ENCODE assay signal across 8 cellular contexts in the genomic region with DNA sequence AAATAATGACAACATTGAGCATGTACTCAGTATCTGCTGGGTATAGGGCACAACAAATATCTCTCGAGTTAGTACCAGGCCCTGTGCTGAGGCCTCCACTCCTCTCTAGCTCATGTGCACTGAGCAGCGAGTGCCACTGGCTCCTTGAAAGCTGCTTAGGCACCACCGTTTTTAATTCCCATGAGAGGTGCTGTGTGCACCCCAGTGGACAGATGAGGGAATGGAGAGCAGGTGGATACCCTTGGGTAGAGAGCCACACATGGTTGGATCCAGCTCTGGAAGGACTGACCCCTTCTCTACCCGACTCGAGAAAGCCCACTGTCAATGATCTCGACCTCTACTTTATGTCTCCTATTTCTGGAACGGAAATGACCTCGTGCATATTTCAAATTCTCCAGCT. TPM values are rescaled to one million over a fixed set of nuclear protein-coding genes. Genes with fewer than 3 reads are reported as not detected.
A peak's percentile ranks its signal among the peaks of the same experiment; 100 is the strongest.
DNase-seq lines count a peak whose midpoint lies in the region; ATAC-seq and TF ChIP-seq lines count a peak whose summit lies in the region.
"Not testable (repeated sequence)": the region's sequence is repeated elsewhere in the genome, so short reads cannot be mapped to it uniquely, and the experiment has no call there.

No MANE protein-coding gene starts in this region.

- CTCF ChIA-PET in Calu3 (lab: Charles Lee); activated CD4-positive, alpha-beta T cell treated with anti-CD3 and anti-CD28 coated beads for 36 hours (lab: Charles Lee): not testable (repeated sequence)

- peak; percentile 44 for DNase-seq in Calu3
- peak; percentile 31 for DNase-seq in HFFc6
- peak; percentile 55 for DNase-seq in NCI-H82 (lab: John Stamatoyannopoulos, UW)
- DNase-seq in activated CD4-positive, alpha-beta T cell treated with anti-CD3 and anti-CD28 coated beads for 36 hours: peak; percentile 22
- DNase-seq in astrocyte of the hippocampus (ENCODE audit: low read depth, low spot score): peak; percentile 6
- peak; percentile 6 for DNase-seq in Right ventricle myocardium superior
- peak in 2 of 3 donors; percentile 37 to 38 for DNase-seq in mucosa of descending colon
- DNase-seq in testis: peak; percentile 20

- H3K27me3 Mint-ChIP-seq in Calu3 (ENCODE audit: unreplicated experiment); HFFc6 (ENCODE audit: insufficient read depth); activated CD4-positive, alpha-beta T cell treated with anti-CD3 and anti-CD28 coated beads for 36 hours: not testable (repeated sequence)

- not testable (repeated sequence) for H3K9me3 Mint-ChIP-seq in Calu3 (ENCODE audit: low read depth, unreplicated experiment); HFFc6; activated CD4-positive, alpha-beta T cell treated with anti-CD3 and anti-CD28 coated beads for 36 hours (ENCODE audit: low read depth)

- not testable (repeated sequence) for H3K27ac ChIP-seq in testis

- H3K4me3 ChIP-seq in mucosa of descending colon, testis: not testable (repeated sequence)

- not testable (repeated sequence) for TF ChIP-seq CTCF in Calu3 (IDR thresholded peaks at IDR 0.05; ENCODE audit: unreplicated experiment); mucosa of descending colon (IDR thresholded peaks at IDR 0.05); testis (IDR thresholded peaks at IDR 0.05)
- TF ChIP-seq CTCF in HFFc6 (IDR thresholded peaks at IDR 0.05): peak; percentile 30

- WGBS in testis, 2 donors: no CpG with 5 or more reads among the region's 8 CpGs

- not testable (repeated sequence) for H3K9me3 ChIP-seq in mucosa of descending colon, testis

- not testable (repeated sequence) for H3K4me3 Mint-ChIP-seq in Calu3 (ENCODE audit: low read depth, unreplicated experiment); HFFc6; activated CD4-positive, alpha-beta T cell treated with anti-CD3 and anti-CD28 coated beads for 36 hours

- not testable (repeated sequence) for H3K27ac Mint-ChIP-seq in Calu3 (ENCODE audit: unreplicated experiment); HFFc6; activated CD4-positive, alpha-beta T cell treated with anti-CD3 and anti-CD28 coated beads for 36 hours

- TF ChIP-seq POLR2A in testis (IDR thresholded peaks at IDR 0.05): not testable (repeated sequence)

- not testable (repeated sequence) for BruUV-seq in Calu3 (replicated peaks; lab: Mats Ljungman, UMichigan)

- H3K4me1 Mint-ChIP-seq in Calu3 (ENCODE audit: low read depth, unreplicated experiment); HFFc6 (ENCODE audit: low read depth); activated CD4-positive, alpha-beta T cell treated with anti-CD3 and anti-CD28 coated beads for 36 hours: not testable (repeated sequence)

- H3K36me3 Mint-ChIP-seq in Calu3 (ENCODE audit: insufficient read depth, unreplicated experiment); HFFc6 (ENCODE audit: low read depth); activated CD4-positive, alpha-beta T cell treated with anti-CD3 and anti-CD28 coated beads for 36 hours (ENCODE audit: low read depth): not testable (repeated sequence)

- POLR2A ChIA-PET in activated CD4-positive, alpha-beta T cell treated with anti-CD3 and anti-CD28 coated beads for 36 hours (lab: Charles Lee): not testable (repeated sequence)

- H3K27me3 ChIP-seq in testis: not testable (repeated sequence)

- intact Hi-C loops in Calu3 (cut with micrococcal nuclease; ENCODE audit: unreplicated experiment); activated CD4-positive, alpha-beta T cell treated with anti-CD3 and anti-CD28 coated beads for 36 hours (cut with DNase I, micrococcal nuclease); Right ventricle myocardium superior (cut with DNase I); mucosa of descending colon (cut with DNase I, micrococcal nuclease); testis (cut with DNase I; ENCODE audit: low total_unique reads): not testable (repeated sequence)

- not testable (repeated sequence) for ATAC-seq in activated CD4-positive, alpha-beta T cell treated with anti-CD3 and anti-CD28 coated beads for 36 hours; Right ventricle myocardium superior (ENCODE audit: poor library complexity); mucosa of descending colon

- H3K4me1 ChIP-seq in mucosa of descending colon (ENCODE audit: low read depth); testis: not testable (repeated sequence)

- H3K36me3 ChIP-seq in mucosa of descending colon (ENCODE audit: low read depth); testis (ENCODE audit: low read depth, missing control alignments): not testable (repeated sequence)

RNA-seq across cellular contexts. Expression of a gene that starts 58.7 kb away (rescaled TPM):
- total RNA-seq in Calu3 (2022) (8.8 and 9.3 TPM in 2 replicates), Right ventricle myocardium superior (1.00 TPM), mucosa of descending colon (10 to 100 TPM in 1 of 3 donors, 1 to 10 TPM in 2; 3.1 to 11.6 (median 3.8) TPM), testis (10 to 100 TPM; 18.7 to 19.1 TPM)
- 1 to 10 TPM; 5.5 to 7.0 (median 6.0) TPM for total RNA-seq in HFFc6 (2021; fragmentation: NEBNext Ultra II Directional; extraction: Animal tissue kit (Norgen Biotek cat#: 25700))
- 10 to 100 TPM; 23.5 to 23.7 TPM for total RNA-seq in activated CD4-positive, alpha-beta T cell treated with anti-CD3 and anti-CD28 coated beads for 36 hours
- 4.8 TPM for polyA plus RNA-seq in testis (ENCODE audit: insufficient read depth, low read depth, low replicate concordance)
